Comparison of ENCODE assay signal across 15 cellular contexts in genomic region chr13:99162543-99162942, GRCh38. TPM values are rescaled to one million over a fixed set of nuclear protein-coding genes. Genes with fewer than 3 reads are reported as not detected.
DNase-seq lines count a peak whose midpoint lies in the region; ATAC-seq and TF ChIP-seq lines count a peak whose summit lies in the region.
"Had no signal": no experiment of that assay in that cellular context is flagged by ENCODE, and none has a peak within 500 bp of the region (broad histone marks: within the 10 kb centered on the region; RNA-seq: fewer than 3 reads in every experiment).

No MANE protein-coding gene starts in this region.

- H3K27me3 ChIP-seq in cardiac muscle cell = no peaks in the 10 kb centered on the region
- no peaks in the 10 kb centered on the region for H3K27me3 ChIP-seq in right atrium auricular region
- no peaks in the 10 kb centered on the region for H3K27me3 ChIP-seq in esophagus muscularis mucosa
- H3K27me3 ChIP-seq in right cardiac atrium (ENCODE audit: control insufficient read depth, insufficient read depth) = no peaks in the 10 kb centered on the region

- no peak for TF ChIP-seq POLR2A in esophagus muscularis mucosa (IDR thresholded peaks at IDR 0.05; ENCODE audit: low read depth)

- peak in 1 of 2 donors; percentile 84 for DNase-seq in cardiac muscle cell (ENCODE audit: low read depth in 1 of 2, low spot score in 1 of 2)
- no peak for DNase-seq in right atrium auricular region (ENCODE audit: low spot score)
- DNase-seq in esophagus muscularis mucosa (ENCODE audit: extremely low spot score) = peak; percentile 50
- DNase-seq in right cardiac atrium = no peak
- DNase-seq in DMS153 (lab: John Stamatoyannopoulos, UW) = no peak
- no peak for DNase-seq in NCI-H1930 (lab: John Stamatoyannopoulos, UW)
- DNase-seq: BE2C; CD4-positive, alpha-beta memory T cell; DND-41; GDM1; HCEC 1CT; HFFc6 had no signal

- no peak for TF ChIP-seq EP300 in esophagus muscularis mucosa (IDR thresholded peaks at IDR 0.05)

- H3K4me3 ChIP-seq in cardiac muscle cell (no peak overlapping the region), right atrium auricular region (no peak overlapping the region), esophagus muscularis mucosa (no peak overlapping the region), right cardiac atrium (ENCODE audit: low read length) (no peak overlapping the region)
- H3K4me3 ChIP-seq: A549 had no signal

- peak; percentile 36 to 46 for ATAC-seq in right cardiac atrium
- no peak for ATAC-seq in GM19023 (IDR thresholded peaks at IDR 0.05; ENCODE audit: unreplicated experiment)
- ATAC-seq: A549 had no signal

- H3K9me3 ChIP-seq in cardiac muscle cell (ENCODE audit: low read depth) = no peaks in the 10 kb centered on the region
- H3K9me3 ChIP-seq in right atrium auricular region = no peaks in the 10 kb centered on the region
- H3K9me3 ChIP-seq in esophagus muscularis mucosa = no peaks in the 10 kb centered on the region
- H3K9me3 ChIP-seq in right cardiac atrium (ENCODE audit: control insufficient read depth, low read length) = no peaks in the 10 kb centered on the region
- H3K9me3 ChIP-seq: A549, BE2C had no signal

- H3K4me1 ChIP-seq in cardiac muscle cell (ENCODE audit: low read depth) (peaks cover 45% of the 10 kb centered on the region), right atrium auricular region (no peaks in the 10 kb centered on the region), esophagus muscularis mucosa (no peaks in the 10 kb centered on the region), right cardiac atrium (ENCODE audit: control insufficient read depth, insufficient read depth, low read length) (no peaks in the 10 kb centered on the region)
- H3K4me1 ChIP-seq: A549, BE2C had no signal

- H3K27ac ChIP-seq in cardiac muscle cell = peak overlapping the region; percentile 84
- no peak overlapping the region for H3K27ac ChIP-seq in right atrium auricular region
- H3K27ac ChIP-seq in esophagus muscularis mucosa (replicated peaks in 1 of 4) = no peak overlapping the region
- no peak overlapping the region for H3K27ac ChIP-seq in right cardiac atrium (ENCODE audit: low read length)
- H3K27ac ChIP-seq: A549, C4-2B had no signal

- H3K36me3 ChIP-seq in cardiac muscle cell (no peaks in the 10 kb centered on the region), right atrium auricular region (no peaks in the 10 kb centered on the region), esophagus muscularis mucosa (no peaks in the 10 kb centered on the region)
- H3K36me3 ChIP-seq: BE2C had no signal

- TF ChIP-seq CTCF in cardiac muscle cell (IDR thresholded peaks at IDR 0.05; ENCODE audit: low read depth, low read length) = no peak
- no peak for TF ChIP-seq CTCF in right atrium auricular region (IDR thresholded peaks at IDR 0.05)
- no peak for TF ChIP-seq CTCF in esophagus muscularis mucosa (IDR thresholded peaks at IDR 0.05)

- intact Hi-C loops in esophagus muscularis mucosa (cut with DNase I) = no loop called here
- intact Hi-C loops in right cardiac atrium (cut with DNase I) = no loop called here

- WGBS in esophagus muscularis mucosa = 72% methylated on average over 6 of the region's 6 CpGs
- 50% methylated on average over 6 of the region's 6 CpGs for whole genome bisulfite sequencing in right cardiac atrium

RNA-seq across cellular contexts. Expression of gene UBAC2, which starts 38.1 kb away (rescaled TPM):
- total RNA-seq in cardiac muscle cell (71.2 and 72.1 TPM in 2 replicates), right atrium auricular region (10 to 100 TPM; 47.5 to 50.7 TPM), esophagus muscularis mucosa (10 to 100 TPM; 42.6 to 62.1 (median 50.9) TPM), right cardiac atrium (10 to 100 TPM; 41.7 to 52.2 (median 48.3) TPM)
- polyA plus RNA-seq in cardiac muscle cell (127 and 130 TPM in 2 replicates), right cardiac atrium (47.5 TPM)
